ENCODE assay signal across 8 cellular contexts in the genomic region with DNA sequence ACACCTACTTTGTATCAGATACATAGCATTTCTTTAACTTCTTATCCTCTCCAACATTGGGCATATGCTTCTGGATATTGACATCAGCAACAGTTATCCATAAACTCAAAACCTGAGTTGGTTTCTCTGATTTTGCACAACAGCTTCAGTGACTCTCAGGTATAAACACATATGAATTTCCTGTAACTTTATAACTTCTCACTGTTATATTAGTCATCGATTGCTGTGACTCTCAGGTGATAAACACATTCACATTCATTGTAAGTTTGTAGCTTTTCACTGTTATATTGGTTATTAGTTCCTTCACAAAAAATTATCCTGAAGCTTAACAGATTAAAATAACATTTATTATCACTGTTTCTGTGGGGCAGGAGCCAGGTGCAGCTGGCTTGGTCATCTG.
"Had no signal": no experiment of that assay in that cellular context is flagged by ENCODE, and none has a peak within 500 bp of the region (broad histone marks: within the 10 kb centered on the region; RNA-seq: fewer than 3 reads in every experiment).

No MANE protein-coding gene starts in this region.

- H2AFZ ChIP-seq: GM23248 had no signal

- H3K36me3 ChIP-seq: HAP-1 had no signal

- DNase-seq: GM23248, GOT3, H7, HFFc6, KG1 had no signal

- H3K27ac ChIP-seq: GM23248 had no signal

- H3K4me1 ChIP-seq: HAP-1 had no signal

- ATAC-seq: HCT116 had no signal

- H3K4me3 ChIP-seq: GM23248, HAP-1 had no signal

- FAIRE-seq: HTR-8/SVneo had no signal

- H3K9me3 ChIP-seq: HAP-1 had no signal

- H3K9ac ChIP-seq: GM23248 had no signal
